Comparison of ENCODE assay signal across 9 cellular contexts in the genomic region with DNA sequence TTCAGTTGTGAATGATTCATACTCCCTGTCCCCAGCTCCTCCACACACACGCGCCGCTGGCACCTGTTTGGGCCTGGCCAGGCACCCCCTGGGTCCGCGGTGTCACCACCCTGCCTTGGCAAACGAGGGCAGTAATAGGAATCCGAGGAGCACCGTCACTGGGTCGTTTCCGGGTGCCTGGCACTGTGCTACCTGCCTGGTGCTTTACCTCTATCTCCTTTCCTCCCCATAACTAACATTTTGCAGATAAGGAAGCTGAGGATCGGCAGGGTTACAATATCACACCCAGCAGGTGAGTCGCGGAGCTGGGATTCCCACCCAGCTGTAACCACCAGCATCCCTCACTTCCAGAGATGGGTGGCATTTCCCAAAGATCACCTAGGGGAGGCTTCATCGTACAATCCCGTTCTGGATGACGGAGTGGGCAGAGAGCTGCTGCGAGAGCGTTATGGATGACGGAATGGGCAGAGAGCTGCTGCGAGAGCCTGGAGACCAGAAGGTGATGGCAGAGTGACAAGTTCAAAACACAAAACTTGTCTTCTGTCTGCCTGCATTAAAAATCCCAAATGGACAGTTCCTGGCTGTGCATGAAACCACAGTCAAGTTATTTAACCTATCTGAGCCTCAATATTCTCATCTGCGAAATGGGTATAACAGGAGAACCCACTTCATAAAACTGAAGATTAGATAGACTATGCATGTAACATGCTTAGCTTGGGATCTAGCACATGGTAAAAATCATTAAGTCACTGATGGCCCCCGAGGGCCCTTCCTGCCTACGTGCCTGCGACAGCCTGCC. TPM values are rescaled to one million over a fixed set of nuclear protein-coding genes. Genes with fewer than 3 reads are reported as not detected.
DNase-seq lines count a peak whose midpoint lies in the region; ATAC-seq, FAIRE-seq and TF ChIP-seq lines count a peak whose summit lies in the region.
"Had no signal": no experiment of that assay in that cellular context is flagged by ENCODE, and none has a peak within 500 bp of the region (broad histone marks: within the 10 kb centered on the region; RNA-seq: fewer than 3 reads in every experiment).

No MANE protein-coding gene starts in this region.

- DNase-seq in CD8-positive, alpha-beta memory T cell, result peak in 1 of 5 donors; percentile 17
- no peak for DNase-seq in SJCRH30
- DNase-seq in fibroblast of pulmonary artery (ENCODE audit: low read depth), result no peak
- no peak for DNase-seq in psoas muscle
- no peak for DNase-seq in SHP77 (lab: John Stamatoyannopoulos, UW)
- DNase-seq in lower leg skin (ENCODE audit: low spot score in 2 of 2), result no peak
- DNase-seq in central memory CD4-positive, alpha-beta T cell, result no peak
- DNase-seq in GM19239 (ENCODE audit: insufficient read length, low spot score), result no peak

- peaks cover 0 to 7% (median 0%) of the 10 kb centered on the region in 3 donors for H3K4me1 Mint-ChIP-seq in CD8-positive, alpha-beta memory T cell

- ATAC-seq in psoas muscle, result no peak

- H3K27me3 ChIP-seq in CD8-positive, alpha-beta memory T cell (ENCODE audit: insufficient read depth, low read length, poor library complexity, severe bottlenecking), result peaks cover 22% of the 10 kb centered on the region
- H3K27me3 ChIP-seq in SJCRH30 (peaks cover 5% of the 10 kb centered on the region; the same call in 1 of the 2 replicates), psoas muscle (ENCODE audit: insufficient read depth in 3 of 3, low read length in 2 of 3) (peaks cover 0 to 6% (median 0%) of the 10 kb centered on the region in 3 donors)

- peaks cover 39 to 53% of the 10 kb centered on the region in 2 donors for H3K27me3 Mint-ChIP-seq in CD8-positive, alpha-beta memory T cell

- no peak overlapping the region for H3K4me3 ChIP-seq in CD8-positive, alpha-beta memory T cell (ENCODE audit: low read length)
- H3K4me3 ChIP-seq in SJCRH30 (peak overlapping the region; percentile 74), fibroblast of pulmonary artery (replicated peaks; ENCODE audit: low read depth, low read length) (peak overlapping the region; percentile 50), psoas muscle (peak overlapping the region; percentile 89), lower leg skin (ENCODE audit: low read depth, poor library complexity, severe bottlenecking) (no peak overlapping the region)

- intact Hi-C loops in psoas muscle (cut with DNase I), result loop anchor here in 1 of 2 donors (5.0 kb wide), 2 partner anchors 44 to 61 kb away; no protein-coding TSS in a partner anchor
- intact Hi-C loops in lower leg skin (cut with DNase I; ENCODE audit: low total_unique reads), result no loop called here

- no peaks in the 10 kb centered on the region for H3K9me3 ChIP-seq in CD8-positive, alpha-beta memory T cell (ENCODE audit: low read length)
- H3K9me3 ChIP-seq in SJCRH30 (replicated peaks), result no peaks in the 10 kb centered on the region
- H3K9me3 ChIP-seq in psoas muscle, result no peaks in the 10 kb centered on the region

- H3K36me3 ChIP-seq in CD8-positive, alpha-beta memory T cell (ENCODE audit: insufficient read depth, low read length), result no peaks in the 10 kb centered on the region
- no peaks in the 10 kb centered on the region for H3K36me3 ChIP-seq in SJCRH30
- no peaks in the 10 kb centered on the region for H3K36me3 ChIP-seq in psoas muscle (ENCODE audit: insufficient read depth in 1 of 2, low read depth in 1 of 2)

- H3K27ac ChIP-seq in CD8-positive, alpha-beta memory T cell (ENCODE audit: low read depth, low read length), result no peak overlapping the region
- H3K27ac ChIP-seq in SJCRH30 (no peak overlapping the region), psoas muscle (peak overlapping the region; percentile 97)

- peaks cover 0 to 6% (median 0%) of the 10 kb centered on the region in 5 donors for H3K9me3 Mint-ChIP-seq in CD8-positive, alpha-beta memory T cell

- H3K4me1 ChIP-seq in CD8-positive, alpha-beta memory T cell (ENCODE audit: insufficient read depth, low read length), result peaks cover 7% of the 10 kb centered on the region
- H3K4me1 ChIP-seq in SJCRH30 (no peaks in the 10 kb centered on the region), psoas muscle (no peaks in the 10 kb centered on the region)

- WGBS in psoas muscle, 3 donors, result 44 to 46% (median 46%) methylated on average over 24 of the region's 24 CpGs
- WGBS in lower leg skin, 2 donors, result 33 to 42% methylated on average over 23 to 24 of the region's 24 CpGs

- TF ChIP-seq POLR2A in lower leg skin (IDR thresholded peaks at IDR 0.05), result no peak

- peaks cover 0 to 3% (median 0%) of the 10 kb centered on the region in 3 donors for H3K36me3 Mint-ChIP-seq in CD8-positive, alpha-beta memory T cell

- peak overlapping the region in 6 of 7 donors; percentile 3 to 68 (median 44) for H3K4me3 Mint-ChIP-seq in CD8-positive, alpha-beta memory T cell

- POLR2A ChIA-PET in CD8-positive, alpha-beta memory T cell (lab: Charles Lee), result no interaction called here

- no peak for FAIRE-seq in GM19239 (lab: Jason Lieb, UNC)
- FAIRE-seq: GM18507 had no signal

- TF ChIP-seq CTCF in fibroblast of pulmonary artery (IDR thresholded peaks at IDR 0.05; ENCODE audit: low read length, missing control alignments), result no peak
- TF ChIP-seq CTCF in psoas muscle (IDR thresholded peaks at IDR 0.05), result no peak
- TF ChIP-seq CTCF in lower leg skin (IDR thresholded peaks at IDR 0.05), result no peak

- no peak overlapping the region for H3K27ac Mint-ChIP-seq in CD8-positive, alpha-beta memory T cell

- CTCF ChIA-PET in CD8-positive, alpha-beta memory T cell (lab: Charles Lee), result no interaction called here

RNA-seq across cellular contexts. Expression of a gene that starts 1.1 kb away (rescaled TPM):
- under 1 TPM; 0.04 to 0.07 TPM for total RNA-seq in CD8-positive, alpha-beta memory T cell
- polyA plus RNA-seq in CD8-positive, alpha-beta memory T cell, result not detected
- total RNA-seq in SJCRH30 (2014; rRNA removed; shearing (Covaris generic)), result 0.79 and 1.3 TPM in 2 replicates
- total RNA-seq in psoas muscle, result 10 to 100 TPM in 1 of 4 donors, 1 to 10 TPM in 3; 7.0 to 11.4 (median 8.9) TPM
- 1 to 10 TPM; 2.6 to 6.9 (median 3.8) TPM for polyA plus RNA-seq in psoas muscle
- 1 to 10 TPM; 6.4 to 9.9 (median 9.5) TPM for total RNA-seq in lower leg skin

Comparison
In these comparisons a context has a peak if more than half of its experiments do, and no peak if none do; other contexts are left out.
1. H3K4me3 ChIP-seq: peak in SJCRH30 (single experiment), fibroblast of pulmonary artery (single experiment) and psoas muscle (single experiment); none in CD8-positive, alpha-beta memory T cell (single experiment) and lower leg skin (single experiment).